15 cellular contexts compared by ENCODE assay signal in the genomic region with DNA sequence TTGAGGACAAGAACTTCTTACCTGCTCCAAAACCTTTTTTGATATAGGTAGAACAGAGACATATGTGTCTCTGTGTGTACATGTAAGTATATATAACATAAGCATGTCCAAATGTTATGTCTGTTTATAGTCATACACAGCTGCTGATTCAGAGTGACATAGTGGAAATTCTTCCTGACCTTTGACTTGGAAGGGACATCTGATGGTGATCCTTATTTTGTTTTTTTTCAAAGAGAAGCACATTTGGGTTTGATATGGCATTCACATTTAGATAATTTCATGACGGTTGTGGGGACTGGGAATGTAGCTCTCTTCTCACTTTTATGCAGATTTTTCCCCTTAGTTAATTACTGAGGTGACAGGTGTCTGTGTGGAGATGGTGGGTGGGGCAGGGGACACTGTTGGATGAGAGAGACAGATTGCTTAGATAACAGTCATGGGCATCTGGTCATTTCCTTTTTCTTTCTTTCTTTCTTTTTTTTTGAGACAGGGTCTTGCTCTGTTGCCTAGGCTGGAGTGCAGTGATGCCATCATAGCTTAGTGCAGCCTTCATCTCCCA. TPM values are rescaled to one million over a fixed set of nuclear protein-coding genes. Genes with fewer than 3 reads are reported as not detected.
DNase-seq lines count a peak whose midpoint lies in the region; ATAC-seq and TF ChIP-seq lines count a peak whose summit lies in the region.
"Had no signal": no experiment of that assay in that cellular context is flagged by ENCODE, and none has a peak within 500 bp of the region (broad histone marks: within the 10 kb centered on the region; RNA-seq: fewer than 3 reads in every experiment).

No MANE protein-coding gene starts in this region.

- H3K27ac Mint-ChIP-seq in T-helper 2 cell treated with Interferon-gamma antibody and Interleukin-4, amounts not matched to agents 5 μg/mL and 100 μg/mL, for 36 hours, result peak overlapping the region; percentile 17
- H3K27ac Mint-ChIP-seq in activated T-helper 2 cell treated with anti-CD3 and anti-CD28 coated beads, Interferon-gamma antibody, Interleukin-2, Interleukin-4, amounts not matched to agents 10 μg/mL and 5 μg/mL and 100 μg/mL, durations not matched to agents 14 hours and 24 hours and 36 hours, result peak overlapping the region; percentile 72
- H3K27ac Mint-ChIP-seq in stimulated activated effector memory CD8-positive, alpha-beta T cell treated with anti-CD3 and anti-CD28 coated beads, Interleukin-12 subunit alpha, Interleukin-12 subunit beta, amount 100 ng/mL, for 72 hours, result peak overlapping the region; percentile 5
- H3K27ac Mint-ChIP-seq: HFFc6 had no signal

- intact Hi-C loops in activated T-helper 2 cell treated with anti-CD3 and anti-CD28 coated beads, Interferon-gamma antibody, Interleukin-2, Interleukin-4, amounts not matched to agents 10 μg/mL and 5 μg/mL and 100 μg/mL, durations not matched to agents 14 hours and 24 hours and 36 hours (cut with micrococcal nuclease), result no loop called here
- intact Hi-C loops in left cardiac atrium (cut with DNase I), result no loop called here

- TF ChIP-seq EP300 in upper lobe of left lung (IDR thresholded peaks at IDR 0.05), result no peak

- TF ChIP-seq POLR2A in upper lobe of left lung (IDR thresholded peaks at IDR 0.05), result no peak

- no peaks in the 10 kb centered on the region for H3K9me3 ChIP-seq in upper lobe of left lung
- H3K9me3 ChIP-seq: Caco-2 had no signal

- H3K9me3 Mint-ChIP-seq in T-helper 2 cell treated with Interferon-gamma antibody and Interleukin-4, amounts not matched to agents 5 μg/mL and 100 μg/mL, for 36 hours, result no peaks in the 10 kb centered on the region
- H3K9me3 Mint-ChIP-seq in activated T-helper 2 cell treated with anti-CD3 and anti-CD28 coated beads, Interferon-gamma antibody, Interleukin-2, Interleukin-4, amounts not matched to agents 10 μg/mL and 5 μg/mL and 100 μg/mL, durations not matched to agents 14 hours and 24 hours and 36 hours, result no peaks in the 10 kb centered on the region
- no peaks in the 10 kb centered on the region for H3K9me3 Mint-ChIP-seq in stimulated activated effector memory CD8-positive, alpha-beta T cell treated with anti-CD3 and anti-CD28 coated beads, Interleukin-12 subunit alpha, Interleukin-12 subunit beta, amount 100 ng/mL, for 72 hours
- H3K9me3 Mint-ChIP-seq: CD14-positive monocyte; CD8-positive, alpha-beta memory T cell; HFFc6 had no signal

- no peak for DNase-seq in T-helper 2 cell treated with Interferon-gamma antibody and Interleukin-4, amounts not matched to agents 5 μg/mL and 100 μg/mL, for 36 hours (ENCODE audit: low spot score)
- DNase-seq in T-helper 2 cell (no peak), OCI-M1 (lab: John Stamatoyannopoulos, UW) (peak; percentile 25), kidney tubule cell (ENCODE audit: low spot score) (no peak), left cardiac atrium (no peak), upper lobe of left lung (no peak)
- DNase-seq in activated T-helper 2 cell treated with anti-CD3 and anti-CD28 coated beads, Interferon-gamma antibody, Interleukin-2, Interleukin-4, amounts not matched to agents 10 μg/mL and 5 μg/mL and 100 μg/mL, durations not matched to agents 14 hours and 24 hours and 36 hours (ENCODE audit: low spot score), result no peak
- DNase-seq in stimulated activated effector memory CD8-positive, alpha-beta T cell treated with anti-CD3 and anti-CD28 coated beads, Interleukin-12 subunit alpha, Interleukin-12 subunit beta, amount 100 ng/mL, for 72 hours (ENCODE audit: low spot score in 2 of 2), result no peak
- DNase-seq: Caco-2; CD8-positive, alpha-beta memory T cell; DND-41; HCEC 1CT; HFFc6 had no signal

- H3K27me3 Mint-ChIP-seq in T-helper 2 cell treated with Interferon-gamma antibody and Interleukin-4, amounts not matched to agents 5 μg/mL and 100 μg/mL, for 36 hours (ENCODE audit: low read depth), result no peaks in the 10 kb centered on the region
- H3K27me3 Mint-ChIP-seq in activated T-helper 2 cell treated with anti-CD3 and anti-CD28 coated beads, Interferon-gamma antibody, Interleukin-2, Interleukin-4, amounts not matched to agents 10 μg/mL and 5 μg/mL and 100 μg/mL, durations not matched to agents 14 hours and 24 hours and 36 hours (ENCODE audit: low read depth), result no peaks in the 10 kb centered on the region
- H3K27me3 Mint-ChIP-seq: CD8-positive, alpha-beta memory T cell had no signal

- no peak for TF ChIP-seq CTCF in upper lobe of left lung (IDR thresholded peaks at IDR 0.05)

- H3K4me3 ChIP-seq in upper lobe of left lung, result no peak overlapping the region

- H3K4me1 ChIP-seq in upper lobe of left lung, result peaks cover 0 to 4% (median 3%) of the 10 kb centered on the region in 4 donors

- WGBS in upper lobe of left lung, 2 donors, result 70 to 81% methylated on average over 1 of the region's 1 CpG

- no peaks in the 10 kb centered on the region for H3K27me3 ChIP-seq in upper lobe of left lung

- H3K4me1 Mint-ChIP-seq in T-helper 2 cell treated with Interferon-gamma antibody and Interleukin-4, amounts not matched to agents 5 μg/mL and 100 μg/mL, for 36 hours (ENCODE audit: low read depth), result peaks cover 36% of the 10 kb centered on the region
- peaks cover 40% of the 10 kb centered on the region for H3K4me1 Mint-ChIP-seq in activated T-helper 2 cell treated with anti-CD3 and anti-CD28 coated beads, Interferon-gamma antibody, Interleukin-2, Interleukin-4, amounts not matched to agents 10 μg/mL and 5 μg/mL and 100 μg/mL, durations not matched to agents 14 hours and 24 hours and 36 hours (ENCODE audit: low read depth)
- H3K4me1 Mint-ChIP-seq in stimulated activated effector memory CD8-positive, alpha-beta T cell treated with anti-CD3 and anti-CD28 coated beads, Interleukin-12 subunit alpha, Interleukin-12 subunit beta, amount 100 ng/mL, for 72 hours, result peaks cover 43% of the 10 kb centered on the region

- H3K36me3 ChIP-seq in upper lobe of left lung, result peaks cover 0 to 4% (median 0%) of the 10 kb centered on the region in 4 donors

- H3K36me3 Mint-ChIP-seq in T-helper 2 cell treated with Interferon-gamma antibody and Interleukin-4, amounts not matched to agents 5 μg/mL and 100 μg/mL, for 36 hours (ENCODE audit: low read depth), result no peaks in the 10 kb centered on the region
- no peaks in the 10 kb centered on the region for H3K36me3 Mint-ChIP-seq in activated T-helper 2 cell treated with anti-CD3 and anti-CD28 coated beads, Interferon-gamma antibody, Interleukin-2, Interleukin-4, amounts not matched to agents 10 μg/mL and 5 μg/mL and 100 μg/mL, durations not matched to agents 14 hours and 24 hours and 36 hours (ENCODE audit: low read depth)
- H3K36me3 Mint-ChIP-seq in stimulated activated effector memory CD8-positive, alpha-beta T cell treated with anti-CD3 and anti-CD28 coated beads, Interleukin-12 subunit alpha, Interleukin-12 subunit beta, amount 100 ng/mL, for 72 hours, result no peaks in the 10 kb centered on the region

- H3K4me3 Mint-ChIP-seq in T-helper 2 cell treated with Interferon-gamma antibody and Interleukin-4, amounts not matched to agents 5 μg/mL and 100 μg/mL, for 36 hours, result no peak overlapping the region
- H3K4me3 Mint-ChIP-seq in activated T-helper 2 cell treated with anti-CD3 and anti-CD28 coated beads, Interferon-gamma antibody, Interleukin-2, Interleukin-4, amounts not matched to agents 10 μg/mL and 5 μg/mL and 100 μg/mL, durations not matched to agents 14 hours and 24 hours and 36 hours (ENCODE audit: low read depth), result no peak overlapping the region
- no peak overlapping the region for H3K4me3 Mint-ChIP-seq in stimulated activated effector memory CD8-positive, alpha-beta T cell treated with anti-CD3 and anti-CD28 coated beads, Interleukin-12 subunit alpha, Interleukin-12 subunit beta, amount 100 ng/mL, for 72 hours
- H3K4me3 Mint-ChIP-seq: CD14-positive monocyte; CD8-positive, alpha-beta memory T cell; HFFc6 had no signal

- H3K27ac ChIP-seq in upper lobe of left lung, result no peak overlapping the region
- H3K27ac ChIP-seq: 22Rv1 had no signal

- no peak for ATAC-seq in stimulated activated effector memory CD8-positive, alpha-beta T cell treated with anti-CD3 and anti-CD28 coated beads, Interleukin-12 subunit alpha, Interleukin-12 subunit beta, amount 100 ng/mL, for 72 hours
- no peak for ATAC-seq in left cardiac atrium
- ATAC-seq in upper lobe of left lung (ENCODE audit: low FRiP score in 2 of 2), result no peak

RNA-seq across cellular contexts. Expression of a gene that starts 39.0 kb away (rescaled TPM):
- total RNA-seq in activated T-helper 2 cell treated with anti-CD3 and anti-CD28 coated beads, Interferon-gamma antibody, Interleukin-2, Interleukin-4, amounts not matched to agents 10 μg/mL and 5 μg/mL and 100 μg/mL, durations not matched to agents 14 hours and 24 hours and 36 hours, result 18.4 and 19.7 TPM in 2 replicates
- total RNA-seq in left cardiac atrium (10 to 100 TPM; 14.6 to 16.4 TPM), upper lobe of left lung (10 to 100 TPM; 16.4 to 34.6 (median 19.9) TPM)

RNA-seq across cellular contexts. Expression of a gene that starts 39.5 kb away (rescaled TPM):
- 45.2 and 48.6 TPM in 2 replicates for total RNA-seq in activated T-helper 2 cell treated with anti-CD3 and anti-CD28 coated beads, Interferon-gamma antibody, Interleukin-2, Interleukin-4, amounts not matched to agents 10 μg/mL and 5 μg/mL and 100 μg/mL, durations not matched to agents 14 hours and 24 hours and 36 hours
- 10 to 100 TPM; 19.2 to 21.7 TPM for total RNA-seq in left cardiac atrium
- total RNA-seq in upper lobe of left lung, result 10 to 100 TPM in 5 of 6 donors, 1 to 10 TPM in 1; 5.8 to 24.1 (median 15.9) TPM

Comparison
In these comparisons a context has a peak if more than half of its experiments do, and no peak if none do; other contexts are left out.
1. H3K27ac Mint-ChIP-seq: peak in every context shown above with its lines; median percentile 72 in activated T-helper 2 cell treated with anti-CD3 and anti-CD28 coated beads, Interferon-gamma antibody, Interleukin-2, Interleukin-4, amounts not matched to agents 10 μg/mL and 5 μg/mL and 100 μg/mL, durations not matched to agents 14 hours and 24 hours and 36 hours; 17 in T-helper 2 cell treated with Interferon-gamma antibody and Interleukin-4, amounts not matched to agents 5 μg/mL and 100 μg/mL, for 36 hours; 5 in stimulated activated effector memory CD8-positive, alpha-beta T cell treated with anti-CD3 and anti-CD28 coated beads, Interleukin-12 subunit alpha, Interleukin-12 subunit beta, amount 100 ng/mL, for 72 hours.